ENCODE assay signal across 1 cellular context in the genomic region with DNA sequence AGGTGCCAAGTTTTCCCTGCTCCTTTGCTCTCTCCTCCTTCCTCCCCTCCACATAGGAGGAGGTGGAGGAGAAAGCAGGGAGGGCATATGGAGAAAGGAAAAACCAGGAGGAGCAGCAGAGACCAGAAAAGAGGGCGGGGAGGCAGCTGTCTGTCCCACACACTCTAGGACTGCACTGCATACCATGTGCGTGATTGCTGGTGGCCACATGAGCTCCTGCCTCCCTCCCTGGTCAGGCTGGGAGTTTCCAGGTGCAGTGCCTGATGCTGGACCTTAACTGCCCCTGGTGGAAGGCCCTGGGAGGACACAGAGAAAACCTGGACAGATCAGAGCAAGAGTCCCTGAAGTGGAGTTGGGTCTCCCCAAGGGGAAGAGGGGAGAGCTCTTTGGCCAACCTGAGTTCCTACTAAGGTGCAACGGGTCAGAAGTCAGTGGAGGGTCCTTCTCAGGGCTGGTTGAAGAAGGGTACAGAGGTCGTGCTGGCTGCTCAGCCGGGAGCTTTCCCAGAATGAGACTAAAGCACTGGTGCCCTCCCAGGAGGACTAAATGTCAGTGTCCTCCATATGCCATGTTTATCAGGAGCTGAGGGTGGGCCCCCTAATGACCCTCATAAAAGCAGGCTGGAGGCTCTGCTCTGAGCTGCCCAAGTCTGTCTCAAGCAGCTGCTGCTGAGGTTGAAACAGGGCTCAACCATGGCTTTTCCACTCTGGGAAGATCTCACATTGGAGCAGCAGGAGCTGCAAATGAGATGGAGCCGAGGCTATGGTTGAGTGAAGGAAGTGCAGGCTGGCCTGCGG.
TF ChIP-seq lines count a peak whose summit lies in the region.

No MANE protein-coding gene starts in this region.

TF ChIP-seq in GM12878, 131 proteins besides CTCF, POLR2A, EP300 and RAD21:
- TF ChIP-seq, protein P1, sequence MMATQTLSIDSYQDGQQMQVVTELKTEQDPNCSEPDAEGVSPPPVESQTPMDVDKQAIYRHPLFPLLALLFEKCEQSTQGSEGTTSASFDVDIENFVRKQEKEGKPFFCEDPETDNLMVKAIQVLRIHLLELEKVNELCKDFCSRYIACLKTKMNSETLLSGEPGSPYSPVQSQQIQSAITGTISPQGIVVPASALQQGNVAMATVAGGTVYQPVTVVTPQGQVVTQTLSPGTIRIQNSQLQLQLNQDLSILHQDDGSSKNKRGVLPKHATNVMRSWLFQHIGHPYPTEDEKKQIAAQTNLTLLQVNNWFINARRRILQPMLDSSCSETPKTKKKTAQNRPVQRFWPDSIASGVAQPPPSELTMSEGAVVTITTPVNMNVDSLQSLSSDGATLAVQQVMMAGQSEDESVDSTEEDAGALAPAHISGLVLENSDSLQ (IDR thresholded peaks at IDR 0.05), result no peak
- TF ChIP-seq SMARCA5 (IDR thresholded peaks at IDR 0.05) (no peak), YBX1 (IDR thresholded peaks at IDR 0.05) (no peak), SRF (IDR thresholded peaks at IDR 0.05; ENCODE audit: low read depth in 2 of 2, low read length in 2 of 2) (no peak), SREBF1 (IDR thresholded peaks at IDR 0.05; ENCODE audit: low read length) (no peak), RCOR1 (conservative IDR thresholded peaks at IDR 0.05; ENCODE audit: low read depth, low read length) (no peak), FOXK2 (IDR thresholded peaks at IDR 0.05) (no peak), ZNF24 (IDR thresholded peaks at IDR 0.05) (no peak)
- TF ChIP-seq, protein P2, sequence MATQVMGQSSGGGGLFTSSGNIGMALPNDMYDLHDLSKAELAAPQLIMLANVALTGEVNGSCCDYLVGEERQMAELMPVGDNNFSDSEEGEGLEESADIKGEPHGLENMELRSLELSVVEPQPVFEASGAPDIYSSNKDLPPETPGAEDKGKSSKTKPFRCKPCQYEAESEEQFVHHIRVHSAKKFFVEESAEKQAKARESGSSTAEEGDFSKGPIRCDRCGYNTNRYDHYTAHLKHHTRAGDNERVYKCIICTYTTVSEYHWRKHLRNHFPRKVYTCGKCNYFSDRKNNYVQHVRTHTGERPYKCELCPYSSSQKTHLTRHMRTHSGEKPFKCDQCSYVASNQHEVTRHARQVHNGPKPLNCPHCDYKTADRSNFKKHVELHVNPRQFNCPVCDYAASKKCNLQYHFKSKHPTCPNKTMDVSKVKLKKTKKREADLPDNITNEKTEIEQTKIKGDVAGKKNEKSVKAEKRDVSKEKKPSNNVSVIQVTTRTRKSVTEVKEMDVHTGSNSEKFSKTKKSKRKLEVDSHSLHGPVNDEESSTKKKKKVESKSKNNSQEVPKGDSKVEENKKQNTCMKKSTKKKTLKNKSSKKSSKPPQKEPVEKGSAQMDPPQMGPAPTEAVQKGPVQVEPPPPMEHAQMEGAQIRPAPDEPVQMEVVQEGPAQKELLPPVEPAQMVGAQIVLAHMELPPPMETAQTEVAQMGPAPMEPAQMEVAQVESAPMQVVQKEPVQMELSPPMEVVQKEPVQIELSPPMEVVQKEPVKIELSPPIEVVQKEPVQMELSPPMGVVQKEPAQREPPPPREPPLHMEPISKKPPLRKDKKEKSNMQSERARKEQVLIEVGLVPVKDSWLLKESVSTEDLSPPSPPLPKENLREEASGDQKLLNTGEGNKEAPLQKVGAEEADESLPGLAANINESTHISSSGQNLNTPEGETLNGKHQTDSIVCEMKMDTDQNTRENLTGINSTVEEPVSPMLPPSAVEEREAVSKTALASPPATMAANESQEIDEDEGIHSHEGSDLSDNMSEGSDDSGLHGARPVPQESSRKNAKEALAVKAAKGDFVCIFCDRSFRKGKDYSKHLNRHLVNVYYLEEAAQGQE (IDR thresholded peaks at IDR 0.05; ENCODE audit: low read depth, low read length), result no peak
- TF ChIP-seq, protein P3, sequence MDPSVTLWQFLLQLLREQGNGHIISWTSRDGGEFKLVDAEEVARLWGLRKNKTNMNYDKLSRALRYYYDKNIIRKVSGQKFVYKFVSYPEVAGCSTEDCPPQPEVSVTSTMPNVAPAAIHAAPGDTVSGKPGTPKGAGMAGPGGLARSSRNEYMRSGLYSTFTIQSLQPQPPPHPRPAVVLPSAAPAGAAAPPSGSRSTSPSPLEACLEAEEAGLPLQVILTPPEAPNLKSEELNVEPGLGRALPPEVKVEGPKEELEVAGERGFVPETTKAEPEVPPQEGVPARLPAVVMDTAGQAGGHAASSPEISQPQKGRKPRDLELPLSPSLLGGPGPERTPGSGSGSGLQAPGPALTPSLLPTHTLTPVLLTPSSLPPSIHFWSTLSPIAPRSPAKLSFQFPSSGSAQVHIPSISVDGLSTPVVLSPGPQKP (IDR thresholded peaks at IDR 0.05; ENCODE audit: low read depth, low read length), result no peak
- TF ChIP-seq, protein P4, sequence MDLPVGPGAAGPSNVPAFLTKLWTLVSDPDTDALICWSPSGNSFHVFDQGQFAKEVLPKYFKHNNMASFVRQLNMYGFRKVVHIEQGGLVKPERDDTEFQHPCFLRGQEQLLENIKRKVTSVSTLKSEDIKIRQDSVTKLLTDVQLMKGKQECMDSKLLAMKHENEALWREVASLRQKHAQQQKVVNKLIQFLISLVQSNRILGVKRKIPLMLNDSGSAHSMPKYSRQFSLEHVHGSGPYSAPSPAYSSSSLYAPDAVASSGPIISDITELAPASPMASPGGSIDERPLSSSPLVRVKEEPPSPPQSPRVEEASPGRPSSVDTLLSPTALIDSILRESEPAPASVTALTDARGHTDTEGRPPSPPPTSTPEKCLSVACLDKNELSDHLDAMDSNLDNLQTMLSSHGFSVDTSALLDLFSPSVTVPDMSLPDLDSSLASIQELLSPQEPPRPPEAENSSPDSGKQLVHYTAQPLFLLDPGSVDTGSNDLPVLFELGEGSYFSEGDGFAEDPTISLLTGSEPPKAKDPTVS (IDR thresholded peaks at IDR 0.05; ENCODE audit: low read depth, low read length), result no peak
- TF ChIP-seq, protein P5, sequence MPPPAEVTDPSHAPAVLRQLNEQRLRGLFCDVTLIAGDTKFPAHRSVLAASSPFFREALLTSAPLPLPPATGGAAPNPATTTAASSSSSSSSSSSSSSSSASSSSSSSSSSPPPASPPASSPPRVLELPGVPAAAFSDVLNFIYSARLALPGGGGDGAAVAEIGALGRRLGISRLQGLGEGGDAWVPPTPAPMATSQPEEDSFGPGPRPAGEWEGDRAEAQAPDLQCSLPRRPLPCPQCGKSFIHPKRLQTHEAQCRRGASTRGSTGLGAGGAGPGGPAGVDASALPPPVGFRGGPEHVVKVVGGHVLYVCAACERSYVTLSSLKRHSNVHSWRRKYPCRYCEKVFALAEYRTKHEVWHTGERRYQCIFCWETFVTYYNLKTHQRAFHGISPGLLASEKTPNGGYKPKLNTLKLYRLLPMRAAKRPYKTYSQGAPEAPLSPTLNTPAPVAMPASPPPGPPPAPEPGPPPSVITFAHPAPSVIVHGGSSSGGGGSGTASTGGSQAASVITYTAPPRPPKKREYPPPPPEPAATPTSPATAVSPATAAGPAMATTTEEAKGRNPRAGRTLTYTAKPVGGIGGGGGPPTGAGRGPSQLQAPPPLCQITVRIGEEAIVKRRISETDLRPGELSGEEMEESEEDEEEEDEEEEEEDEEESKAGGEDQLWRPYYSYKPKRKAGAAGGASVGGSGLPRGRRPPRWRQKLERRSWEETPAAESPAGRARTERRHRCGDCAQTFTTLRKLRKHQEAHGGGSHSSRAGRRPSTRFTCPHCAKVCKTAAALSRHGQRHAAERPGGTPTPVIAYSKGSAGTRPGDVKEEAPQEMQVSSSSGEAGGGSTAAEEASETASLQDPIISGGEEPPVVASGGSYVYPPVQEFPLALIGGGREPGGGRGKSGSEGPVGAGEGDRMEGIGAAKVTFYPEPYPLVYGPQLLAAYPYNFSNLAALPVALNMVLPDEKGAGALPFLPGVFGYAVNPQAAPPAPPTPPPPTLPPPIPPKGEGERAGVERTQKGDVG (CRISPR knock-in tag; IDR thresholded peaks at IDR 0.05), result no peak
- TF ChIP-seq, protein P6, sequence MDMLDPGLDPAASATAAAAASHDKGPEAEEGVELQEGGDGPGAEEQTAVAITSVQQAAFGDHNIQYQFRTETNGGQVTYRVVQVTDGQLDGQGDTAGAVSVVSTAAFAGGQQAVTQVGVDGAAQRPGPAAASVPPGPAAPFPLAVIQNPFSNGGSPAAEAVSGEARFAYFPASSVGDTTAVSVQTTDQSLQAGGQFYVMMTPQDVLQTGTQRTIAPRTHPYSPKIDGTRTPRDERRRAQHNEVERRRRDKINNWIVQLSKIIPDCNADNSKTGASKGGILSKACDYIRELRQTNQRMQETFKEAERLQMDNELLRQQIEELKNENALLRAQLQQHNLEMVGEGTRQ (IDR thresholded peaks at IDR 0.05; ENCODE audit: borderline replicate concordance, low read depth, low read length), result no peak
- TF ChIP-seq, protein P7, sequence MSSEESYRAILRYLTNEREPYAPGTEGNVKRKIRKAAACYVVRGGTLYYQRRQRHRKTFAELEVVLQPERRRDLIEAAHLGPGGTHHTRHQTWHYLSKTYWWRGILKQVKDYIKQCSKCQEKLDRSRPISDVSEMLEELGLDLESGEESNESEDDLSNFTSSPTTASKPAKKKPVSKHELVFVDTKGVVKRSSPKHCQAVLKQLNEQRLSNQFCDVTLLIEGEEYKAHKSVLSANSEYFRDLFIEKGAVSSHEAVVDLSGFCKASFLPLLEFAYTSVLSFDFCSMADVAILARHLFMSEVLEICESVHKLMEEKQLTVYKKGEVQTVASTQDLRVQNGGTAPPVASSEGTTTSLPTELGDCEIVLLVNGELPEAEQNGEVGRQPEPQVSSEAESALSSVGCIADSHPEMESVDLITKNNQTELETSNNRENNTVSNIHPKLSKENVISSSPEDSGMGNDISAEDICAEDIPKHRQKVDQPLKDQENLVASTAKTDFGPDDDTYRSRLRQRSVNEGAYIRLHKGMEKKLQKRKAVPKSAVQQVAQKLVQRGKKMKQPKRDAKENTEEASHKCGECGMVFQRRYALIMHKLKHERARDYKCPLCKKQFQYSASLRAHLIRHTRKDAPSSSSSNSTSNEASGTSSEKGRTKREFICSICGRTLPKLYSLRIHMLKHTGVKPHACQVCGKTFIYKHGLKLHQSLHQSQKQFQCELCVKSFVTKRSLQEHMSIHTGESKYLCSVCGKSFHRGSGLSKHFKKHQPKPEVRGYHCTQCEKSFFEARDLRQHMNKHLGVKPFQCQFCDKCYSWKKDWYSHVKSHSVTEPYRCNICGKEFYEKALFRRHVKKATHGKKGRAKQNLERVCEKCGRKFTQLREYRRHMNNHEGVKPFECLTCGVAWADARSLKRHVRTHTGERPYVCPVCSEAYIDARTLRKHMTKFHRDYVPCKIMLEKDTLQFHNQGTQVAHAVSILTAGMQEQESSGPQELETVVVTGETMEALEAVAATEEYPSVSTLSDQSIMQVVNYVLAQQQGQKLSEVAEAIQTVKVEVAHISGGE (CRISPR knock-in tag; IDR thresholded peaks at IDR 0.05), result no peak
